In genomic region chr1:80417651-80418050, GRCh38 we compare ENCODE assay signal across 21 cellular contexts.
DNase-seq lines count a peak whose midpoint lies in the region; ATAC-seq, FAIRE-seq and TF ChIP-seq lines count a peak whose summit lies in the region.
"Had no signal": no experiment of that assay in that cellular context is flagged by ENCODE, and none has a peak within 500 bp of the region (broad histone marks: within the 10 kb centered on the region; RNA-seq: fewer than 3 reads in every experiment).

No MANE protein-coding gene starts in this region.

- H3K9ac ChIP-seq in IMR-90 (ENCODE audit: low read depth, low read length) (no peak overlapping the region), keratinocyte (ENCODE audit: control insufficient read depth, extremely low read depth, insufficient read depth, low read length) (no peak overlapping the region)

- H2AK5ac ChIP-seq in IMR-90 (ENCODE audit: low read depth, low read length), result no peak overlapping the region

- no peak overlapping the region for H3K56ac ChIP-seq in IMR-90 (ENCODE audit: extremely low read depth, insufficient read depth, low read length)

- H4K20me1 ChIP-seq in IMR-90 (ENCODE audit: insufficient read depth, low read length), result no peaks in the 10 kb centered on the region
- no peaks in the 10 kb centered on the region for H4K20me1 ChIP-seq in keratinocyte (ENCODE audit: control insufficient read depth, extremely low read depth, insufficient read depth, low read length)

- no peak overlapping the region for H3K4ac ChIP-seq in IMR-90 (ENCODE audit: low read depth, low read length)

- peak; percentile 26 for FAIRE-seq in keratinocyte (lab: Jason Lieb, UNC)
- FAIRE-seq: endothelial cell of umbilical vein, TTC549 had no signal

- H3K4me2 ChIP-seq in IMR-90 (ENCODE audit: low read depth, low read length), result no peak overlapping the region
- H3K4me2 ChIP-seq in keratinocyte (ENCODE audit: control insufficient read depth, extremely low read depth, insufficient read depth, low read depth, low read length), result no peak overlapping the region

- H3K79me2 ChIP-seq in keratinocyte (ENCODE audit: control insufficient read depth, insufficient read depth, low read length), result no peaks in the 10 kb centered on the region

- H3K14ac ChIP-seq in IMR-90 (replicated peaks; ENCODE audit: low read depth, low read length), result no peak overlapping the region

- no peak for TF ChIP-seq POLR2A in IMR-90 (IDR thresholded peaks at IDR 0.05; ENCODE audit: low read depth, low read length)

- TF ChIP-seq RAD21 in IMR-90 (IDR thresholded peaks at IDR 0.05; ENCODE audit: low read length), result no peak

- no peaks in the 10 kb centered on the region for H3K79me1 ChIP-seq in IMR-90 (ENCODE audit: low read depth in 1 of 2, low read length in 2 of 2)

- no peak overlapping the region; a peak in 1 of 4 replicates for H4K8ac ChIP-seq in IMR-90 (ENCODE audit: low read depth in 2 of 2, low read length in 2 of 2)

- H3K27ac ChIP-seq in AG04450 (ENCODE audit: low read depth, low read length) (no peak overlapping the region), IMR-90 (ENCODE audit: insufficient read depth, low read length) (no peak overlapping the region), keratinocyte (ENCODE audit: control insufficient read depth, insufficient read depth, low read length) (peak overlapping the region; percentile 27)
- H3K27ac ChIP-seq: transverse colon had no signal

- DNase-seq in AG04450 (ENCODE audit: low read depth, low spot score), result peak; percentile 3
- DNase-seq in IMR-90, result peak; percentile 54
- DNase-seq in cardiac fibroblast (ENCODE audit: low read depth in 2 of 2), result peak; percentile 41 to 78
- peak; percentile 33 for DNase-seq in keratinocyte (ENCODE audit: low read depth, low spot score)
- DNase-seq in NCI-H345 treated with DMSO at 0.1 percent for 48 hours (lab: John Stamatoyannopoulos, UW; ENCODE audit: unreplicated experiment), result no peak
- DNase-seq in COLO829 (ENCODE audit: low spot score), result no peak
- DNase-seq in iPS-NIHi7 (ENCODE audit: extremely low spot score), result no peak
- DNase-seq in NCI-H524 (lab: John Stamatoyannopoulos, UW), result no peak
- DNase-seq: activated CD4-positive, alpha-beta T cell treated with anti-CD3 and anti-CD28 coated beads, Interleukin-2, amount 50 U/mL, for 4 hours; activated T-cell treated with anti-CD3 and anti-CD28 coated beads, Interleukin-2, amount 50 U/mL, for 4 hours; cerebellar nuclear complex; HFFc6; KG1; left cardiac atrium; mucosa of descending colon; NCI-H510A; OCI-M1; transverse colon had no signal

- H3K36me3 ChIP-seq in IMR-90 (ENCODE audit: control insufficient read depth, insufficient read depth, low read length) (no peaks in the 10 kb centered on the region), keratinocyte (ENCODE audit: control insufficient read depth in 2 of 2, extremely low read depth in 1 of 2, insufficient read depth in 2 of 2, low read length in 2 of 2) (no peaks in the 10 kb centered on the region)
- H3K36me3 ChIP-seq: transverse colon had no signal

- no peaks in the 10 kb centered on the region for H3K9me1 ChIP-seq in IMR-90 (ENCODE audit: insufficient read depth, low read length)
- H3K9me1 ChIP-seq in keratinocyte (ENCODE audit: control insufficient read depth, extremely low read depth, insufficient read depth, low read length), result no peaks in the 10 kb centered on the region

- intact Hi-C loops in IMR-90 (cut with micrococcal nuclease), result no loop called here

- H2BK5ac ChIP-seq in IMR-90 (ENCODE audit: low read depth, low read length, poor library complexity, severe bottlenecking), result no peak overlapping the region

- POLR2A ChIA-PET in AG04450 (lab: Yijun Ruan, JAX), result interaction anchor here (0.7 kb wide), 1 partner anchor 699 kb away, joined by 3 read pairs; no protein-coding TSS in a partner anchor
- POLR2A ChIA-PET in IMR-90 (lab: Charles Lee; ENCODE audit: unreplicated experiment), result no interaction called here

- in situ Hi-C loops in IMR-90 (cut with MboI; ENCODE audit: low sequenced_read_pairs), result no loop called here

- TF ChIP-seq CTCF in AG04450 (IDR thresholded peaks at IDR 0.05; ENCODE audit: low read depth, low read length), result no peak
- no peak for TF ChIP-seq CTCF in IMR-90 (conservative IDR thresholded peaks at IDR 0.05; ENCODE audit: low read depth, low read length)
- TF ChIP-seq CTCF in cardiac fibroblast (IDR thresholded peaks at IDR 0.05; ENCODE audit: low read depth, low read length), result no peak
- TF ChIP-seq CTCF in keratinocyte (optimal IDR thresholded peaks at IDR 0.05 in 1 of 3, IDR thresholded peaks at IDR 0.05 in 1 of 3, conservative IDR thresholded peaks at IDR 0.05 in 1 of 3; ENCODE audit: extremely low read depth in 1 of 3, insufficient read depth in 2 of 3, low read length in 3 of 3), result no peak

- BruUV-seq in IMR-90 (replicated peaks; lab: Mats Ljungman, UMichigan), result no TSS peak

- no CpG with 5 or more reads among the region's 1 CpG for WGBS in IMR-90 (ENCODE audit: extremely low coverage in 2 of 2, insufficient read length in 1 of 2), 2 experiments

- H3K18ac ChIP-seq in IMR-90 (ENCODE audit: low read depth, low read length), result no peak overlapping the region

- dilution Hi-C loops in IMR-90 (cut with HindIII; ENCODE audit: low sequenced_read_pairs, unreplicated experiment), result no loop called here
- dilution Hi-C loops in keratinocyte (cut with MboI; ENCODE audit: extremely low pct_ligation_motif_present, low sequenced_read_pairs), result no loop called here

- H2AK9ac ChIP-seq in IMR-90 (replicated peaks; ENCODE audit: low read depth, low read length, poor library complexity), result no peak overlapping the region

- H3K27me3 ChIP-seq in AG04450 (ENCODE audit: control insufficient read depth, insufficient read depth, low read length), result no peaks in the 10 kb centered on the region
- H3K27me3 ChIP-seq in IMR-90 (ENCODE audit: control insufficient read depth, insufficient read depth, low read length), result no peaks in the 10 kb centered on the region
- H3K27me3 ChIP-seq in keratinocyte (ENCODE audit: control insufficient read depth, extremely low read depth, insufficient read depth, low read length), result no peaks in the 10 kb centered on the region
- H3K27me3 ChIP-seq: transverse colon had no signal

- H2BK20ac ChIP-seq in IMR-90 (ENCODE audit: low read depth, low read length), result no peak overlapping the region

- ATAC-seq in IMR-90 (ENCODE audit: low read depth), result peak; percentile 71
- ATAC-seq: activated naive CD4-positive, alpha-beta T cell treated with anti-CD3 and anti-CD28 coated beads, Interleukin-2, amount 50 U/mL, for 72 hours; activated T-cell treated with anti-CD3 and anti-CD28 coated beads, Interleukin-2, amount 50 U/mL, for 4 hours; left cardiac atrium; mucosa of descending colon had no signal

- H2AFZ ChIP-seq in IMR-90 (replicated peaks; ENCODE audit: low read length, poor library complexity), result no peak overlapping the region
- H2AFZ ChIP-seq in keratinocyte (ENCODE audit: control insufficient read depth, low read length), result peak overlapping the region; percentile 42

- H4K91ac ChIP-seq in IMR-90 (ENCODE audit: insufficient read depth, low read depth, low read length), result no peak overlapping the region

- H3K4me3 ChIP-seq in AG04450 (ENCODE audit: low read depth, low read length) (no peak overlapping the region), IMR-90 (ENCODE audit: insufficient read depth, low read depth, low read length) (no peak overlapping the region), cardiac fibroblast (replicated peaks in 1 of 2; ENCODE audit: low read depth in 2 of 2, low read length in 2 of 2) (no peak overlapping the region), keratinocyte (ENCODE audit: control insufficient read depth in 2 of 3, extremely low read depth in 1 of 3, insufficient read depth in 2 of 3, low read depth in 1 of 3, low read length in 3 of 3) (no peak overlapping the region)
- H3K4me3 ChIP-seq: mucosa of descending colon, transverse colon had no signal

- H4K5ac ChIP-seq in IMR-90 (ENCODE audit: low read depth, low read length), result no peak overlapping the region

- no peak overlapping the region for H3K23ac ChIP-seq in IMR-90 (ENCODE audit: low read depth, low read length)

- H2BK120ac ChIP-seq in IMR-90 (ENCODE audit: low read depth, low read length), result peak overlapping the region; percentile 3; the same call in 1 of the 2 replicates

- CTCF ChIA-PET in AG04450 (lab: Charles Lee) (no interaction called here), IMR-90 (lab: Yijun Ruan, JAX) (interaction anchor here (0.6 kb wide), 1 partner anchor 1128 kb away, joined by 3 read pairs; no protein-coding TSS in a partner anchor)

- no peaks in the 10 kb centered on the region for H3K9me3 ChIP-seq in AG04450 (ENCODE audit: control insufficient read depth, insufficient read depth, low read length)
- H3K9me3 ChIP-seq in IMR-90 (ENCODE audit: control insufficient read depth, insufficient read depth, low read length), result no peaks in the 10 kb centered on the region
- H3K9me3 ChIP-seq in keratinocyte (ENCODE audit: control insufficient read depth, low read depth, low read length), result no peaks in the 10 kb centered on the region
- H3K9me3 ChIP-seq: mucosa of descending colon, transverse colon had no signal

- no peak overlapping the region for H2BK15ac ChIP-seq in IMR-90 (ENCODE audit: low read depth, low read length)

- H3K4me1 ChIP-seq in IMR-90 (ENCODE audit: control insufficient read depth, insufficient read depth, low read length) (no peaks in the 10 kb centered on the region; the same call in 1 of the 2 replicates), keratinocyte (ENCODE audit: control insufficient read depth, extremely low read depth, insufficient read depth, low read length) (no peaks in the 10 kb centered on the region)
- H3K4me1 ChIP-seq: transverse colon had no signal

TF ChIP-seq in IMR-90, 13 proteins besides CTCF, POLR2A, EP300 and RAD21 (continues in another document):
- TF ChIP-seq RFX5 (IDR thresholded peaks at IDR 0.05; ENCODE audit: low read depth, low read length), result no peak
- no peak for TF ChIP-seq USF2 (IDR thresholded peaks at IDR 0.05; ENCODE audit: low read depth, low read length)
- TF ChIP-seq ELK1 (IDR thresholded peaks at IDR 0.05; ENCODE audit: borderline replicate concordance, low read depth, low read length), result no peak

Comparison
In these comparisons a context has a peak if more than half of its experiments do, and no peak if none do; other contexts are left out.
1. DNase-seq: peak in AG04450 (single experiment), IMR-90 (single experiment), cardiac fibroblast (2 of 2) and keratinocyte (single experiment); none in NCI-H345 treated with DMSO at 0.1 percent for 48 hours (single experiment), COLO829 (single experiment), iPS-NIHi7 (single experiment) and NCI-H524 (0 of 2).